In genomic region chr17:29156781-29157180, GRCh38 we compare ENCODE assay signal across 13 cellular contexts. TPM values are rescaled to one million over a fixed set of nuclear protein-coding genes. Genes with fewer than 3 reads are reported as not detected.
A peak's percentile ranks its signal among the peaks of the same experiment; 100 is the strongest.
DNase-seq lines count a peak whose midpoint lies in the region; ATAC-seq and TF ChIP-seq lines count a peak whose summit lies in the region.
"Had no signal": no experiment of that assay in that cellular context is flagged by ENCODE, and none has a peak within 500 bp of the region (broad histone marks: within the 10 kb centered on the region; RNA-seq: fewer than 3 reads in every experiment).

No MANE protein-coding gene starts in this region.

- no peaks in the 10 kb centered on the region for H3K36me3 ChIP-seq in Panc1 (ENCODE audit: control insufficient read depth, insufficient read depth, low read length)
- no peaks in the 10 kb centered on the region for H3K36me3 ChIP-seq in duodenal mucosa (ENCODE audit: control insufficient read depth in 1 of 2, insufficient read depth in 2 of 2, low read length in 2 of 2)
- H3K36me3 ChIP-seq: BE2C had no signal

- H3K4me3 ChIP-seq in Panc1 (ENCODE audit: low read depth in 2 of 2, low read length in 2 of 2) (no peak overlapping the region), duodenal mucosa (ENCODE audit: low read depth in 1 of 2, low read length in 2 of 2) (no peak overlapping the region)

- intact Hi-C loops in Panc1 (cut with micrococcal nuclease; ENCODE audit: unreplicated experiment): no loop called here

- no TSS peak for BruUV-seq in Panc1 (replicated peaks; lab: Mats Ljungman, UMichigan)

- DNase-seq in Panc1 (ENCODE audit: low read depth, low spot score): no peak
- DNase-seq in DMS114 treated with DMSO at 0.1 percent for 48 hours (lab: John Stamatoyannopoulos, UW; ENCODE audit: unreplicated experiment): no peak
- no peak for DNase-seq in hepatic stellate cell (ENCODE audit: low spot score)
- DNase-seq in NCI-H446 treated with DMSO at 0.1 percent for 48 hours (lab: John Stamatoyannopoulos, UW): no peak
- DNase-seq: activated effector memory CD4-positive, alpha-beta T cell treated with Interleukin-2 at 50 U/mL for 16 hours; BE2C; GDM1; naive thymus-derived CD8-positive, alpha-beta T cell; NCI-H2081 had no signal

- H3K27ac ChIP-seq in 22Rv1: peak overlapping the region; percentile 73
- H3K27ac ChIP-seq in Panc1 (ENCODE audit: low read length): peak overlapping the region; percentile 97
- peak overlapping the region; percentile 70 for H3K27ac ChIP-seq in duodenal mucosa (ENCODE audit: low read depth, low read length)

- CTCF ChIA-PET in Panc1 (lab: Charles Lee): interaction anchor here (0.6 kb wide), 1 partner anchor 16 kb away, joined by 6 read pairs; no protein-coding TSS in a partner anchor

- POLR2A ChIA-PET in Panc1 (lab: Charles Lee): interaction anchor here (0.7 kb wide), 1 partner anchor 23 kb away, joined by 8 read pairs; the partner anchor contains the start of gene MYO18A

- peaks cover 91% of the 10 kb centered on the region for H3K4me1 ChIP-seq in Panc1 (ENCODE audit: control insufficient read depth, insufficient read depth, low read length)
- peaks cover 73% of the 10 kb centered on the region in 2 donors for H3K4me1 ChIP-seq in duodenal mucosa (ENCODE audit: control insufficient read depth in 1 of 2, insufficient read depth in 2 of 2, low read length in 2 of 2)

- in situ Hi-C loops in Panc1 (cut with HindIII; ENCODE audit: low pct_unique_long_range_greater_than_20kb, low sequenced_read_pairs): no loop called here

- H3K9ac ChIP-seq in duodenal mucosa (ENCODE audit: low read depth in 1 of 2, low read length in 2 of 2): peak overlapping the region in 1 of 2 donors; percentile 40

- H3K4me1 Mint-ChIP-seq in nephron: peaks cover 69% of the 10 kb centered on the region

- H3K4me3 Mint-ChIP-seq in nephron: no peak overlapping the region
- H3K4me3 Mint-ChIP-seq: naive thymus-derived CD8-positive, alpha-beta T cell had no signal

- H3K9me3 Mint-ChIP-seq in nephron: no peaks in the 10 kb centered on the region
- H3K9me3 Mint-ChIP-seq: naive thymus-derived CD8-positive, alpha-beta T cell had no signal

- H3K27me3 Mint-ChIP-seq in nephron (ENCODE audit: low read depth): no peaks in the 10 kb centered on the region
- H3K27me3 Mint-ChIP-seq: naive thymus-derived CD8-positive, alpha-beta T cell had no signal

- TF ChIP-seq CTCF in 22Rv1 (IDR thresholded peaks at IDR 0.05): no peak
- TF ChIP-seq CTCF in Panc1 (IDR thresholded peaks at IDR 0.05): no peak
- TF ChIP-seq CTCF in nephron (IDR thresholded peaks at IDR 0.05; ENCODE audit: unreplicated experiment in 3 of 3): no peak

- H3K27me3 ChIP-seq in Panc1 (ENCODE audit: control insufficient read depth, insufficient read depth, low read length) (no peaks in the 10 kb centered on the region), duodenal mucosa (ENCODE audit: control insufficient read depth in 1 of 2, insufficient read depth in 2 of 2, low read length in 2 of 2) (no peaks in the 10 kb centered on the region)
- H3K27me3 ChIP-seq: BE2C had no signal

- H3K9me3 ChIP-seq in Panc1 (ENCODE audit: control insufficient read depth, insufficient read depth, low read depth, low read length): no peaks in the 10 kb centered on the region
- no peaks in the 10 kb centered on the region for H3K9me3 ChIP-seq in duodenal mucosa (ENCODE audit: control insufficient read depth in 1 of 2, low read length in 2 of 2)
- H3K9me3 ChIP-seq: BE2C had no signal

- peak overlapping the region; percentile 91 to 96 (median 92) for H3K27ac Mint-ChIP-seq in nephron

- H3K36me3 Mint-ChIP-seq in nephron (ENCODE audit: low read depth): no peaks in the 10 kb centered on the region
- H3K36me3 Mint-ChIP-seq: naive thymus-derived CD8-positive, alpha-beta T cell had no signal

- no peak for ATAC-seq in Panc1
- no peak for ATAC-seq in GM21786 (IDR thresholded peaks at IDR 0.05; ENCODE audit: unreplicated experiment)
- ATAC-seq: naive thymus-derived CD8-positive, alpha-beta T cell had no signal

RNA-seq across cellular contexts. Expression of gene MYO18A, which starts 23.4 kb away (rescaled TPM):
- 108 TPM for total RNA-seq in Panc1 (2021; ENCODE audit: unreplicated experiment)
- polyA plus RNA-seq in Panc1 (2012; ENCODE audit: insufficient read length): 94.4 TPM
